Comparison of ENCODE assay signal across 28 cellular contexts in genomic region chr4:166391501-166391900, GRCh38.
"Had no signal": no experiment of that assay in that cellular context is flagged by ENCODE, and none has a peak within 500 bp of the region (broad histone marks: within the 10 kb centered on the region; RNA-seq: fewer than 3 reads in every experiment).

No MANE protein-coding gene starts in this region.

- H3K27me3 ChIP-seq: neutrophil, ovary, right lobe of liver, sigmoid colon, stomach, thyroid gland, tibial nerve, upper lobe of left lung, vagina had no signal

- H3K9ac ChIP-seq: parathyroid adenoma had no signal

- H3K36me3 ChIP-seq: neutrophil, ovary, right lobe of liver, sigmoid colon, stomach, thoracic aorta, thyroid gland, tibial nerve, upper lobe of left lung, vagina had no signal

- FAIRE-seq: urothelium cell line had no signal

- ATAC-seq: naive thymus-derived CD8-positive, alpha-beta T cell; natural killer cell treated with Interleukin-12 subunit alpha and Interleukin-12 subunit beta and Interleukin-15 and Interleukin-18, amount 100 ng/mL, for 72 hours; psoas muscle; right cardiac atrium; right lobe of liver; stimulated activated effector memory CD8-positive, alpha-beta T cell treated with anti-CD3 and anti-CD28 coated beads, Interleukin-12 subunit alpha, Interleukin-12 subunit beta, amount 100 ng/mL, for 72 hours; stimulated activated naive B cell treated with anti-CD40 and anti-IgM and Interleukin-4, amounts not matched to agents 10 μg/mL and 1 μg/mL and 100 μg/mL, for 72 hours had no signal

- H3K9me3 ChIP-seq: neutrophil, ovary, psoas muscle, right lobe of liver, sigmoid colon, stomach, thoracic aorta, thyroid gland, tibial nerve, upper lobe of left lung, vagina had no signal

- H3K79me2 ChIP-seq: parathyroid adenoma had no signal

- DNase-seq: naive thymus-derived CD8-positive, alpha-beta T cell; nephron progenitor cell; nucleus accumbens; ovary; posterior cingulate gyrus; psoas muscle; right cardiac atrium; right lobe of liver; sigmoid colon; stimulated activated CD4-positive, alpha-beta T cell treated with anti-CD3 and anti-CD28 coated beads, Interleukin-15, amount 100 ng/mL, for 24 hours; stimulated activated CD4-positive, alpha-beta T cell treated with anti-CD3 and anti-CD28 coated beads, Interleukin-2, amount 100 ng/mL, for 24 hours; stimulated activated CD4-positive, alpha-beta T cell treated with anti-CD3 and anti-CD28 coated beads, Interleukin-2, amount 100 ng/mL, for 48 hours; stimulated activated CD4-positive, alpha-beta T cell treated with anti-CD3 and anti-CD28 coated beads, Interleukin-4, amount 100 ng/mL, for 24 hours; stimulated activated naive B cell treated with anti-CD40 and anti-IgM and Interleukin-4, amounts not matched to agents 10 μg/mL and 1 μg/mL and 100 μg/mL, for 72 hours; stimulated activated naive CD4-positive, alpha-beta T cell treated with Interleukin-2 at 50 U/mL for 16 hours; stomach; thyroid gland; trophoblast cell; upper lobe of left lung had no signal

- H3K4me1 ChIP-seq: parathyroid adenoma, psoas muscle, right lobe of liver, sigmoid colon, stomach, thyroid gland, tibial nerve, upper lobe of left lung, vagina had no signal

- H2AFZ ChIP-seq: parathyroid adenoma had no signal

- H3K4me3 ChIP-seq: ovary, psoas muscle, right lobe of liver, sigmoid colon, skin epidermis, stomach, thoracic aorta, thyroid gland, tibial nerve, upper lobe of left lung, vagina had no signal

- H3K27ac ChIP-seq: neutrophil, ovary, parathyroid adenoma, psoas muscle, right lobe of liver, sigmoid colon, skin epidermis, stomach, thoracic aorta, thyroid gland, tibial nerve, upper lobe of left lung, vagina had no signal
